27 cellular contexts compared by ENCODE assay signal in the genomic region with DNA sequence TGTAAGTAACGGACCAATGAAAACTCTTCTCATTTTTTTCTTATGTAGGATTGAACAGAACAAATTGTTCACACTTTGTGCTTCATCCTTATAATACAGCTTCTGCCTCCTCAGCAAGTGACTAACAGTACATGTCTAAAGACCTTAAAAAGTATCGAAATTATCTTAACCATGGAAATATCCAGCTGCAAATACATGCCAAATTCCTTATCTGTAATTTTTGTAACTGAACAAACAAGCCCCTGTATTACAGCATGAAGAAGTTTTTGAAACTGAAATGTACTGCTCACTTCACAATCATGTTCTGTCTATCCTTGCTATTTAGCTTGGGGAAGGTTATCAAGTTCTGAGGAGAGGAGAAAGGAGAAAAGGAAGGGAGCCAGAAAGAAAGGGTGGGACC. TPM values are rescaled to one million over a fixed set of nuclear protein-coding genes. Genes with fewer than 3 reads are reported as not detected.
"Had no signal": no experiment of that assay in that cellular context is flagged by ENCODE, and none has a peak within 500 bp of the region (broad histone marks: within the 10 kb centered on the region; RNA-seq: fewer than 3 reads in every experiment).

No MANE protein-coding gene starts in this region.

- H3K27ac ChIP-seq: coronary artery, dorsolateral prefrontal cortex, epithelial cell of prostate, esophagus squamous epithelium, gastroesophageal sphincter, heart right ventricle, left lung, lower lobe of right lung had no signal

- ATAC-seq: esophagus mucosa, gastroesophageal sphincter, heart right ventricle, left lung, left ventricle myocardium superior, lower lobe of right lung had no signal

- H3K9me3 ChIP-seq: esophagus squamous epithelium, gastroesophageal sphincter, heart right ventricle, left lung, lower lobe of right lung had no signal

- H3K4me3 ChIP-seq: coronary artery, dorsolateral prefrontal cortex, esophagus squamous epithelium, gastroesophageal sphincter, heart right ventricle, left lung, lower lobe of right lung had no signal

- H3K4me1 ChIP-seq: esophagus squamous epithelium, gastroesophageal sphincter, left lung, lower lobe of right lung had no signal

- H3K36me3 ChIP-seq: esophagus squamous epithelium, gastroesophageal sphincter, left lung, lower lobe of right lung had no signal

- DNase-seq: dermis blood vessel endothelial cell; dorsolateral prefrontal cortex; effector CD4-positive, alpha-beta T cell; effector memory CD4-positive, alpha-beta T cell; erythroblast; esophagus squamous epithelium; foreskin fibroblast; glutamatergic neuron; head of caudate nucleus; heart right ventricle; hippocampal formation; left cardiac atrium; left lung; left ventricle myocardium superior; lower lobe of right lung; mesenchymal stem cell; midbrain had no signal

RNA-seq across cellular contexts. Expression of gene WT1, which starts 20.4 kb away (rescaled TPM):
- total RNA-seq: cerebellum, dermis blood vessel endothelial cell, esophagus mucosa, esophagus squamous epithelium, frontal cortex, lower leg skin, lung microvascular endothelial cell, mononuclear cell had no signal
- polyA plus RNA-seq: keratinocyte had no signal
